ENCODE assay signal across 27 cellular contexts in genomic region chr5:180555168-180555921, GRCh38. TPM values are rescaled to one million over a fixed set of nuclear protein-coding genes. Genes with fewer than 3 reads are reported as not detected.
DNase-seq lines count a peak whose midpoint lies in the region; TF ChIP-seq lines count a peak whose summit lies in the region.
"Had no signal": no experiment of that assay in that cellular context is flagged by ENCODE, and none has a peak within 500 bp of the region (broad histone marks: within the 10 kb centered on the region; RNA-seq: fewer than 3 reads in every experiment).

No MANE protein-coding gene starts in this region.

- TF ChIP-seq CTCF in HFFc6 (IDR thresholded peaks at IDR 0.05) (no peak), progenitor cell of endocrine pancreas (IDR thresholded peaks at IDR 0.05; ENCODE audit: unreplicated experiment) (no peak)

- peak overlapping the region; percentile 38 for H3K4me3 Mint-ChIP-seq in HFFc6
- H3K4me3 Mint-ChIP-seq in progenitor cell of endocrine pancreas (ENCODE audit: low read depth) = no peak overlapping the region
- H3K4me3 Mint-ChIP-seq: activated T-cell treated with anti-CD3 and anti-CD28 coated beads, Interleukin-2, amount 50 U/mL, for 24 hours; natural killer cell; stimulated activated naive CD8-positive, alpha-beta T cell treated with anti-CD3 and anti-CD28 coated beads, Interleukin-15, amount 100 ng/mL, for 72 hours had no signal

- peaks cover 58% of the 10 kb centered on the region for H3K4me1 Mint-ChIP-seq in HFFc6 (ENCODE audit: low read depth)
- no peaks in the 10 kb centered on the region for H3K4me1 Mint-ChIP-seq in progenitor cell of endocrine pancreas (ENCODE audit: low read depth)

- H3K36me3 Mint-ChIP-seq in HFFc6 (ENCODE audit: low read depth) = peaks cover 37% of the 10 kb centered on the region
- peaks cover 43% of the 10 kb centered on the region for H3K36me3 Mint-ChIP-seq in progenitor cell of endocrine pancreas (ENCODE audit: insufficient read depth)
- H3K36me3 Mint-ChIP-seq: natural killer cell had no signal

- no peaks in the 10 kb centered on the region; the same call in none of the 2 replicates for H3K27me3 Mint-ChIP-seq in HFFc6 (ENCODE audit: insufficient read depth)
- no peaks in the 10 kb centered on the region for H3K27me3 Mint-ChIP-seq in progenitor cell of endocrine pancreas
- H3K27me3 Mint-ChIP-seq: activated T-cell treated with anti-CD3 and anti-CD28 coated beads, Interleukin-2, amount 50 U/mL, for 24 hours; stimulated activated naive CD8-positive, alpha-beta T cell treated with anti-CD3 and anti-CD28 coated beads, Interleukin-15, amount 100 ng/mL, for 72 hours had no signal

- H3K27ac Mint-ChIP-seq in HFFc6 = peak overlapping the region; percentile 76
- H3K27ac Mint-ChIP-seq in progenitor cell of endocrine pancreas = peak overlapping the region; percentile 68
- H3K27ac Mint-ChIP-seq: activated T-cell treated with anti-CD3 and anti-CD28 coated beads, Interleukin-2, amount 50 U/mL, for 24 hours; natural killer cell; stimulated activated naive CD8-positive, alpha-beta T cell treated with anti-CD3 and anti-CD28 coated beads, Interleukin-15, amount 100 ng/mL, for 72 hours had no signal

- no peaks in the 10 kb centered on the region for H3K9me3 Mint-ChIP-seq in HFFc6
- H3K9me3 Mint-ChIP-seq in progenitor cell of endocrine pancreas (ENCODE audit: low read depth) = no peaks in the 10 kb centered on the region
- H3K9me3 Mint-ChIP-seq: activated T-cell treated with anti-CD3 and anti-CD28 coated beads, Interleukin-2, amount 50 U/mL, for 24 hours; natural killer cell had no signal

- DNase-seq in HFFc6 (peak; percentile 59), amniotic epithelial cell (ENCODE audit: low read depth) (peak; percentile 82), fibroblast of peridontal ligament (ENCODE audit: extremely low read depth) (peak; percentile 63), progenitor cell of endocrine pancreas (ENCODE audit: low spot score, unreplicated experiment) (no peak), midbrain (lab: John Stamatoyannopoulos, UW) (no peak), NCI-H510A treated with DMSO at 0.1 percent for 48 hours (lab: John Stamatoyannopoulos, UW) (no peak), NOMO-1 treated with DMSO at 0.1 percent for 48 hours (lab: John Stamatoyannopoulos, UW; ENCODE audit: unreplicated experiment) (no peak), NCI-H1436 (lab: John Stamatoyannopoulos, UW) (no peak)
- DNase-seq: activated naive CD4-positive, alpha-beta T cell treated with Interleukin-2 at 50 U/mL for 16 hours; activated T-cell treated with anti-CD3 and anti-CD28 coated beads, Interleukin-2, amount 50 U/mL, for 24 hours; aorta; BE2C; effector CD4-positive, alpha-beta T cell; GOT3; left colon; natural killer cell; NCI-H1417; NCI-H526; ovary; right cardiac atrium; RPMI8226; SK-N-SH; stimulated activated CD4-positive, alpha-beta T cell treated with anti-CD3 and anti-CD28 coated beads, Interleukin-12 subunit alpha, Interleukin-12 subunit beta, amount 100 ng/mL, for 4 hours; stimulated activated naive CD8-positive, alpha-beta T cell treated with anti-CD3 and anti-CD28 coated beads, Interleukin-15, amount 100 ng/mL, for 72 hours; transverse colon had no signal

RNA-seq across cellular contexts. Expression of gene SCGB3A1, which starts 36.0 kb away (rescaled TPM):
- total RNA-seq in HFFc6 (2021; fragmentation: NEBNext Ultra II Directional; extraction: Animal tissue kit (Norgen Biotek cat#: 25700)) = not detected
- total RNA-seq in progenitor cell of endocrine pancreas = 0.87 TPM in 1 of 2 replicates, not detected in the other
- total RNA-seq: aorta, Daoy, left colon, M059J, natural killer cell, right cardiac atrium, transverse colon had no signal

Comparison
In these comparisons a context has a peak if more than half of its experiments do, and no peak if none do; other contexts are left out.
1. DNase-seq: peak in HFFc6 (single experiment), amniotic epithelial cell (single experiment) and fibroblast of peridontal ligament (single experiment); none in progenitor cell of endocrine pancreas (single experiment), midbrain (single experiment), NCI-H510A treated with DMSO at 0.1 percent for 48 hours (single experiment), NOMO-1 treated with DMSO at 0.1 percent for 48 hours (single experiment) and NCI-H1436 (single experiment).